1 cellular context compared by ENCODE assay signal in genomic region chr1:205591522-205592351, GRCh38.
TF ChIP-seq lines count a peak whose summit lies in the region.

No MANE protein-coding gene starts in this region.

TF ChIP-seq in K562, 482 proteins besides CTCF, POLR2A, EP300 and RAD21 (continued from another document and continues in another):
- TF ChIP-seq MGA (IDR thresholded peaks at IDR 0.05) (peak; percentile 49), C11orf30 (IDR thresholded peaks at IDR 0.05; ENCODE audit: low read depth) (no peak), JUN (IDR thresholded peaks at IDR 0.05; ENCODE audit: borderline replicate concordance, low read depth, low read length) (no peak), JUN (CRISPR knock-in tag; IDR thresholded peaks at IDR 0.05; ENCODE audit: borderline replicate concordance) (no peak), TFAM (CRISPR knock-in tag; conservative IDR thresholded peaks at IDR 0.05) (no peak), RHOXF2B (CRISPR knock-in tag; conservative IDR thresholded peaks at IDR 0.05) (0 out of 2 replicates have a peak, but pooled peaks have one; percentile 60), BMI1 (IDR thresholded peaks at IDR 0.05; ENCODE audit: low read length) (no peak), BCL6 (CRISPR knock-in tag; IDR thresholded peaks at IDR 0.05) (no peak), ID3 (CRISPR knock-in tag; IDR thresholded peaks at IDR 0.05) (no peak), ID3 (tag; IDR thresholded peaks at IDR 0.05) (peak; percentile 62; the same call in 1 of the 2 replicates), DNMT1 (IDR thresholded peaks at IDR 0.05) (no peak), BRD4 (IDR thresholded peaks at IDR 0.05) (no peak), CLOCK (CRISPR knock-in tag; IDR thresholded peaks at IDR 0.05; ENCODE audit: borderline replicate concordance) (no peak), NR4A1 (CRISPR knock-in tag; IDR thresholded peaks at IDR 0.05) (0 out of 2 replicates have a peak, but pooled peaks have one; percentile 11), NR4A1 (tag; IDR thresholded peaks at IDR 0.05) (peak; percentile 50; the same call in 1 of the 2 replicates), GABPB2 (CRISPR knock-in tag; conservative IDR thresholded peaks at IDR 0.05) (no peak), ETS2 (tag; IDR thresholded peaks at IDR 0.05; ENCODE audit: borderline replicate concordance, poor library complexity, severe bottlenecking) (no peak), PML (IDR thresholded peaks at IDR 0.05; ENCODE audit: low read length) (no peak), E2F8 (IDR thresholded peaks at IDR 0.05; ENCODE audit: low read depth, partially characterized antibody) (peak; percentile 55), COPS2 (conservative IDR thresholded peaks at IDR 0.05) (no peak), ZNF124 (CRISPR knock-in tag; IDR thresholded peaks at IDR 0.05) (no peak), ZBTB49 (CRISPR knock-in tag; IDR thresholded peaks at IDR 0.05; ENCODE audit: borderline replicate concordance) (no peak), ZNF263 (CRISPR knock-in tag; IDR thresholded peaks at IDR 0.05; ENCODE audit: borderline replicate concordance) (peak; percentile 43; the same call in 1 of the 2 replicates), SMARCE1 (IDR thresholded peaks at IDR 0.05) (peak; percentile 53; the same call in 1 of the 2 replicates), ZNF143 (CRISPR knock-in tag; IDR thresholded peaks at IDR 0.05) (no peak), POLR3G (IDR thresholded peaks at IDR 0.05; ENCODE audit: extremely low read depth, insufficient read length, insufficient replicate concordance) (no peak), PHB2 (IDR thresholded peaks at IDR 0.05; ENCODE audit: low read depth) (no peak), THRA (IDR thresholded peaks at IDR 0.05) (no peak), DLX4 (CRISPR knock-in tag; IDR thresholded peaks at IDR 0.05) (no peak), ZNF780A (CRISPR knock-in tag; IDR thresholded peaks at IDR 0.05) (no peak), ELK3 (CRISPR knock-in tag; IDR thresholded peaks at IDR 0.05) (no peak)
